In the genomic region with DNA sequence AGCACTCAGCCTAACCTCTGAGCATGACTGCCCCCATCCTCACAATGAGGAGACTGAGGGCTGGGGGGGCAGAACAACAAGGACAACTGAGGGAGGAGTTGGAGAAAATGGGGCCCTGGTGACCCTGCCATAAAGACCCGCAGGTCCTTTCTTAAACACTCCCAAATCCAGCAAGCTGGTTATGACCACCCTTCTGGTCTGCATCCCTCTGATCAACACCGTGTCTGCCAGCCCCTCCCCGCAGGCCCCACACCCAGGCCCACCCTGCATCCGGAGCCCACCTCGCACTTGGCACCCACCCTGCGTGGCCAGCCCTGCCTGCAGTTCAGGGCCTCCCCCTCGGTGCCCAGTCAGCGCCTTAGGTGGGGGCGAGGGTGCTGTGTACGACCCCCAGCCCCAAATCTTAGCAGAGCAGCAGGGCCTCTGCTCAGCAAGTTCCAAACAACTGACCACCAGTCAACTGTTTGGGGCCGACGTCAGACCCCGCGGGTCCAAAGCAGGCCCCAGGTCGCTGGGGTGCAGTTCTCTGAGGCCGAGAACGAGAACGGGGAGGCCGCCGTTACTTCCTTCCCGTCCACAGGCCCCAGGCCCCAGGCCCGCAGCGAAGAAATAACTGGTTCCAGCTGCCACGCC, we compare ENCODE assay signal across 8 cellular contexts. TPM values are rescaled to one million over a fixed set of nuclear protein-coding genes. Genes with fewer than 3 reads are reported as not detected.
DNase-seq lines count a peak whose midpoint lies in the region; ATAC-seq and TF ChIP-seq lines count a peak whose summit lies in the region.

No MANE protein-coding gene starts in this region.

- H3K4me1 Mint-ChIP-seq in CD4-positive, alpha-beta memory T cell = peaks cover 37 to 75% (median 52%) of the 10 kb centered on the region in 4 donors
- peaks cover 33% of the 10 kb centered on the region for H3K4me1 Mint-ChIP-seq in activated T-helper 1 cell treated with anti-CD3 and anti-CD28 coated beads, Interleukin-12 subunit alpha, Interleukin-12 subunit beta, Interleukin-2, Interleukin-4 antibody, amounts not matched to agents 30 ng/mL and 10 ng/mL and 1 ng/mL, durations not matched to agents 14 hours and 24 hours and 36 hours (ENCODE audit: low read depth)

- H3K27ac ChIP-seq in CD4-positive, alpha-beta memory T cell (ENCODE audit: low read depth, low read length) = peak overlapping the region; percentile 82
- H3K27ac ChIP-seq in HCT116 (ENCODE audit: low read depth, low read length) (no peak overlapping the region), suprapubic skin (peak overlapping the region; percentile 92)

- peak overlapping the region; percentile 33; the same call in 1 of the 2 replicates for H3K4me2 ChIP-seq in HCT116 (ENCODE audit: low read length)

- no peak for TF ChIP-seq POLR2A in HCT116 (IDR thresholded peaks at IDR 0.05; ENCODE audit: borderline replicate concordance, extremely low read depth, insufficient read depth, insufficient read length)
- no peak for TF ChIP-seq POLR2A in suprapubic skin (IDR thresholded peaks at IDR 0.05)

- H3K4me3 ChIP-seq in CD4-positive, alpha-beta memory T cell (ENCODE audit: low read length in 2 of 2) = peak overlapping the region; percentile 34 to 84
- H3K4me3 ChIP-seq in HCT116 (replicated peaks in 1 of 2; ENCODE audit: low read depth in 1 of 2, low read length in 2 of 2) (no peak overlapping the region), iPS-18c (ENCODE audit: insufficient read depth, low read depth, low read length) (peak overlapping the region; percentile 53), suprapubic skin (peak overlapping the region; percentile 92)

- no peaks in the 10 kb centered on the region for H3K9me3 Mint-ChIP-seq in CD4-positive, alpha-beta memory T cell
- no peaks in the 10 kb centered on the region for H3K9me3 Mint-ChIP-seq in activated T-helper 1 cell treated with anti-CD3 and anti-CD28 coated beads, Interleukin-12 subunit alpha, Interleukin-12 subunit beta, Interleukin-2, Interleukin-4 antibody, amounts not matched to agents 30 ng/mL and 10 ng/mL and 1 ng/mL, durations not matched to agents 14 hours and 24 hours and 36 hours

- BruUV-seq in HCT116 (replicated peaks; lab: Mats Ljungman, UMichigan) = no TSS peak

- 17% methylated on average over 13 of the region's 24 CpGs for WGBS in suprapubic skin

- no peak for TF ChIP-seq RAD21 in HCT116 (IDR thresholded peaks at IDR 0.05; ENCODE audit: low read depth)

- H3K27me3 Mint-ChIP-seq in CD4-positive, alpha-beta memory T cell = no peaks in the 10 kb centered on the region
- H3K27me3 Mint-ChIP-seq in activated T-helper 1 cell treated with anti-CD3 and anti-CD28 coated beads, Interleukin-12 subunit alpha, Interleukin-12 subunit beta, Interleukin-2, Interleukin-4 antibody, amounts not matched to agents 30 ng/mL and 10 ng/mL and 1 ng/mL, durations not matched to agents 14 hours and 24 hours and 36 hours (ENCODE audit: insufficient read depth) = peaks cover 48% of the 10 kb centered on the region

- TF ChIP-seq CTCF in HCT116 (IDR thresholded peaks at IDR 0.05 in 2 of 3, conservative IDR thresholded peaks at IDR 0.05 in 1 of 3; ENCODE audit: borderline replicate concordance in 1 of 3, insufficient read depth in 1 of 3, low read depth in 2 of 3, low read length in 2 of 3) (no peak), suprapubic skin (IDR thresholded peaks at IDR 0.05) (no peak)

- RAD21 ChIA-PET in HCT116 (lab: Charles Lee; ENCODE audit: low non-redundant PET in 1 of 2, low total read pairs in 2 of 2, uncharacterized antibody in 2 of 2, unreplicated experiment in 2 of 2) = no interaction called here

- H3K4me1 ChIP-seq in CD4-positive, alpha-beta memory T cell (ENCODE audit: insufficient read depth, low read length) = peaks cover 64% of the 10 kb centered on the region
- H3K4me1 ChIP-seq in HCT116 (ENCODE audit: control insufficient read depth in 1 of 2, insufficient read depth in 2 of 2, low read length in 2 of 2) (no peaks in the 10 kb centered on the region), suprapubic skin (peaks cover 74% of the 10 kb centered on the region)

- no peaks in the 10 kb centered on the region for H3K9me3 ChIP-seq in CD4-positive, alpha-beta memory T cell (ENCODE audit: control insufficient read depth in 1 of 2, low read length in 2 of 2)
- H3K9me3 ChIP-seq in HCT116 (ENCODE audit: control insufficient read depth in 1 of 2, insufficient read depth in 1 of 2, low read depth in 1 of 2, low read length in 2 of 2) = no peaks in the 10 kb centered on the region
- no peaks in the 10 kb centered on the region for H3K9me3 ChIP-seq in iPS-18c (ENCODE audit: control insufficient read depth, insufficient read depth, low read length)
- no peaks in the 10 kb centered on the region for H3K9me3 ChIP-seq in suprapubic skin

- H3K9ac ChIP-seq in HCT116 (ENCODE audit: low read length) = no peak overlapping the region

- H3K27me3 ChIP-seq in CD4-positive, alpha-beta memory T cell (ENCODE audit: insufficient read depth, low read length) = no peaks in the 10 kb centered on the region
- peaks cover 18% of the 10 kb centered on the region for H3K27me3 ChIP-seq in HCT116 (ENCODE audit: insufficient read depth, low read length)
- no peaks in the 10 kb centered on the region for H3K27me3 ChIP-seq in suprapubic skin

- peak overlapping the region; percentile 88 to 96 (median 94) for H3K27ac Mint-ChIP-seq in CD4-positive, alpha-beta memory T cell
- peak overlapping the region; percentile 84 for H3K27ac Mint-ChIP-seq in activated T-helper 1 cell treated with anti-CD3 and anti-CD28 coated beads, Interleukin-12 subunit alpha, Interleukin-12 subunit beta, Interleukin-2, Interleukin-4 antibody, amounts not matched to agents 30 ng/mL and 10 ng/mL and 1 ng/mL, durations not matched to agents 14 hours and 24 hours and 36 hours

- peaks cover 5% of the 10 kb centered on the region for H3K36me3 ChIP-seq in CD4-positive, alpha-beta memory T cell (ENCODE audit: insufficient read depth, low read length)
- H3K36me3 ChIP-seq in HCT116 (ENCODE audit: control insufficient read depth in 1 of 2, insufficient read depth in 2 of 2, low read length in 2 of 2) (no peaks in the 10 kb centered on the region), suprapubic skin (no peaks in the 10 kb centered on the region)

- CTCF ChIA-PET in CD4-positive, alpha-beta memory T cell (lab: Charles Lee; ENCODE audit: partially characterized antibody) = interaction anchor here (0.9 to 12.0 kb wide), 4 partner anchors 8 to 69 kb away, joined by 3 to 260 read pairs (median 8); a partner anchor contains a TSS
- CTCF ChIA-PET in HCT116 (lab: Charles Lee) = no interaction called here

- no peak for DNase-seq in CD4-positive, alpha-beta memory T cell
- no peak for DNase-seq in HCT116 (ENCODE audit: low read depth, low spot score)
- no peak for DNase-seq in activated T-helper 1 cell treated with anti-CD3 and anti-CD28 coated beads, Interleukin-12 subunit alpha, Interleukin-12 subunit beta, Interleukin-2, Interleukin-4 antibody, amounts not matched to agents 30 ng/mL and 10 ng/mL and 1 ng/mL, durations not matched to agents 14 hours and 24 hours and 36 hours (ENCODE audit: low spot score)
- no peak for DNase-seq in suprapubic skin (ENCODE audit: low spot score in 2 of 2)
- no peak for DNase-seq in NOMO-1 treated with DMSO at 0.1 percent for 48 hours (lab: John Stamatoyannopoulos, UW; ENCODE audit: unreplicated experiment)
- no peak for DNase-seq in AG08396 (ENCODE audit: low spot score)
- no peak for DNase-seq in mucosa of gallbladder (ENCODE audit: low spot score)

- TF ChIP-seq EP300 in suprapubic skin (IDR thresholded peaks at IDR 0.05) = no peak

- POLR2A ChIA-PET in CD4-positive, alpha-beta memory T cell (lab: Charles Lee; ENCODE audit: partially characterized antibody) = interaction anchor here (0.6 to 4.4 kb wide), 15 partner anchors 9 to 1029 kb away, joined by 3 to 60 read pairs (median 9); a partner anchor contains a TSS
- POLR2A ChIA-PET in HCT116 (lab: Charles Lee) = no interaction called here

- H2AFZ ChIP-seq in HCT116 (ENCODE audit: low read depth, low read length, poor library complexity, severe bottlenecking) = no peak overlapping the region

- peaks cover 8 to 19% of the 10 kb centered on the region in 2 donors for H3K36me3 Mint-ChIP-seq in CD4-positive, alpha-beta memory T cell
- peaks cover 8% of the 10 kb centered on the region for H3K36me3 Mint-ChIP-seq in activated T-helper 1 cell treated with anti-CD3 and anti-CD28 coated beads, Interleukin-12 subunit alpha, Interleukin-12 subunit beta, Interleukin-2, Interleukin-4 antibody, amounts not matched to agents 30 ng/mL and 10 ng/mL and 1 ng/mL, durations not matched to agents 14 hours and 24 hours and 36 hours (ENCODE audit: low read depth)

- H3K79me2 ChIP-seq in HCT116 (ENCODE audit: insufficient read depth, low read length) = no peaks in the 10 kb centered on the region

- intact Hi-C loops in CD4-positive, alpha-beta memory T cell (cut with micrococcal nuclease) = loop anchor here (5.0 kb wide), 2 partner anchors 191 to 1634 kb away; a partner anchor contains a TSS
- intact Hi-C loops in HCT116 (cut with micrococcal nuclease) = no loop called here
- intact Hi-C loops in activated T-helper 1 cell treated with anti-CD3 and anti-CD28 coated beads, Interleukin-12 subunit alpha, Interleukin-12 subunit beta, Interleukin-2, Interleukin-4 antibody, amounts not matched to agents 30 ng/mL and 10 ng/mL and 1 ng/mL, durations not matched to agents 14 hours and 24 hours and 36 hours (cut with micrococcal nuclease) = loop anchor here (1.0 to 5.0 kb wide), 8 partner anchors 9 to 256 kb away; a partner anchor contains a TSS

- peak overlapping the region; percentile 87 to 93 (median 90) for H3K4me3 Mint-ChIP-seq in CD4-positive, alpha-beta memory T cell
- H3K4me3 Mint-ChIP-seq in activated T-helper 1 cell treated with anti-CD3 and anti-CD28 coated beads, Interleukin-12 subunit alpha, Interleukin-12 subunit beta, Interleukin-2, Interleukin-4 antibody, amounts not matched to agents 30 ng/mL and 10 ng/mL and 1 ng/mL, durations not matched to agents 14 hours and 24 hours and 36 hours = peak overlapping the region; percentile 78

- ATAC-seq in HCT116 = no peak

- H3K9me2 ChIP-seq in HCT116 (ENCODE audit: insufficient read depth) = no peaks in the 10 kb centered on the region

- H4K20me1 ChIP-seq in HCT116 (ENCODE audit: insufficient read depth) = no peaks in the 10 kb centered on the region

RNA-seq across cellular contexts. Expression of a gene that starts 1.2 kb away (rescaled TPM):
- total RNA-seq in CD4-positive, alpha-beta memory T cell = 10 to 100 TPM; 55.4 to 56.5 TPM
- polyA plus RNA-seq in CD4-positive, alpha-beta memory T cell = 10 to 100 TPM; 44.6 to 47.2 TPM
- total RNA-seq in HCT116 (2021; ENCODE audit: unreplicated experiment) (0.27 TPM), suprapubic skin (10 to 100 TPM; 29.0 to 80.0 (median 47.6) TPM), mucosa of gallbladder (70.8 TPM)
- polyA plus RNA-seq in HCT116 (2012) = not detected in 2 replicates
- 11.7 and 12.7 TPM in 2 replicates for total RNA-seq in activated T-helper 1 cell treated with anti-CD3 and anti-CD28 coated beads, Interleukin-12 subunit alpha, Interleukin-12 subunit beta, Interleukin-2, Interleukin-4 antibody, amounts not matched to agents 30 ng/mL and 10 ng/mL and 1 ng/mL, durations not matched to agents 14 hours and 24 hours and 36 hours

RNA-seq across cellular contexts. Expression of a gene that starts 25.2 kb away (rescaled TPM):
- not detected for total RNA-seq in CD4-positive, alpha-beta memory T cell
- polyA plus RNA-seq in CD4-positive, alpha-beta memory T cell = not detected
- not detected for total RNA-seq in HCT116 (2021; ENCODE audit: unreplicated experiment)
- not detected in 2 replicates for polyA plus RNA-seq in HCT116 (2012)
- not detected in 2 replicates for total RNA-seq in activated T-helper 1 cell treated with anti-CD3 and anti-CD28 coated beads, Interleukin-12 subunit alpha, Interleukin-12 subunit beta, Interleukin-2, Interleukin-4 antibody, amounts not matched to agents 30 ng/mL and 10 ng/mL and 1 ng/mL, durations not matched to agents 14 hours and 24 hours and 36 hours
- not detected for total RNA-seq in suprapubic skin
- total RNA-seq in mucosa of gallbladder = not detected

Comparison
In these comparisons a context has a peak if more than half of its experiments do, and no peak if none do; other contexts are left out.
1. H3K4me3 ChIP-seq: peak in CD4-positive, alpha-beta memory T cell (2 of 2), iPS-18c (single experiment) and suprapubic skin (single experiment); none in HCT116 (0 of 2).
2. RNA of a gene that starts 1.2 kb away (total RNA-seq): 70.8 TPM in mucosa of gallbladder (single experiment), 55.4 to 56.5 TPM in CD4-positive, alpha-beta memory T cell, 29.0 to 80.0 TPM in suprapubic skin and 11.7 to 12.7 TPM in activated T-helper 1 cell treated with anti-CD3 and anti-CD28 coated beads, Interleukin-12 subunit alpha, Interleukin-12 subunit beta, Interleukin-2, Interleukin-4 antibody, amounts not matched to agents 30 ng/mL and 10 ng/mL and 1 ng/mL, durations not matched to agents 14 hours and 24 hours and 36 hours; 0.27 TPM in HCT116 (single experiment); every median in the first group is over 10 times any median in the second.